17 cellular contexts compared by ENCODE assay signal in genomic region chr16:66107661-66108060, GRCh38.
DNase-seq lines count a peak whose midpoint lies in the region; TF ChIP-seq lines count a peak whose summit lies in the region.
"Had no signal": no experiment of that assay in that cellular context is flagged by ENCODE, and none has a peak within 500 bp of the region (broad histone marks: within the 10 kb centered on the region; RNA-seq: fewer than 3 reads in every experiment).

No MANE protein-coding gene starts in this region.

- no peaks in the 10 kb centered on the region for H3K36me3 ChIP-seq in smooth muscle cell (ENCODE audit: low read depth)
- H3K36me3 ChIP-seq: heart right ventricle, right atrium auricular region, suprapubic skin had no signal

- no peaks in the 10 kb centered on the region for H3K79me2 ChIP-seq in smooth muscle cell (ENCODE audit: low read depth)

- 4% methylated on average over 1 of the region's 1 CpG for WGBS in smooth muscle cell (ENCODE audit: low lambda C conversion rate)

- H3K4me2 ChIP-seq in smooth muscle cell: peak overlapping the region; percentile 57

- no peak overlapping the region for H3K27ac ChIP-seq in RWPE1
- H3K27ac ChIP-seq in smooth muscle cell (ENCODE audit: low read depth): peak overlapping the region; percentile 83
- H3K27ac ChIP-seq: epithelial cell of prostate, right atrium auricular region, suprapubic skin had no signal

- no peaks in the 10 kb centered on the region for H3K9me3 ChIP-seq in smooth muscle cell (replicated peaks; ENCODE audit: low read depth)
- H3K9me3 ChIP-seq: heart right ventricle, right atrium auricular region, suprapubic skin had no signal

- TF ChIP-seq CTCF in RWPE1 (conservative IDR thresholded peaks at IDR 0.05; ENCODE audit: low read depth) (no peak), smooth muscle cell (IDR thresholded peaks at IDR 0.05; ENCODE audit: borderline replicate concordance, insufficient read depth, poor library complexity, severe bottlenecking) (no peak)

- CTCF ChIA-PET in RWPE1 (lab: Yijun Ruan, JAX): no interaction called here

- no peaks in the 10 kb centered on the region for H3K4me1 ChIP-seq in smooth muscle cell (ENCODE audit: low read depth)
- H3K4me1 ChIP-seq: suprapubic skin had no signal

- DNase-seq in EL (peak; percentile 73), RWPE1 (ENCODE audit: low spot score) (peak; percentile 55), fibroblast of peridontal ligament (ENCODE audit: extremely low read depth) (peak; percentile 41), smooth muscle cell (lab: John Stamatoyannopoulos, UW; ENCODE audit: unreplicated experiment) (no peak), SKM-1 treated with dmso at 0.1 percent for 144 hours (lab: John Stamatoyannopoulos, UW; ENCODE audit: unreplicated experiment) (no peak), pons (ENCODE audit: low spot score) (no peak)
- no peak for DNase-seq in activated CD8-positive, alpha-beta memory T cell treated with anti-CD3 and anti-CD28 coated beads for 24 hours
- DNase-seq: amygdala; CD4-positive, alpha-beta T cell; DND-41; heart right ventricle; NCI-H1694 treated with DMSO at 0.1 percent for 48 hours; NCI-H446; SHP77 treated with DMSO at 0.1 percent for 48 hours had no signal

- no peaks in the 10 kb centered on the region for H3K27me3 ChIP-seq in smooth muscle cell (ENCODE audit: low read depth)
- H3K27me3 ChIP-seq: heart right ventricle, right atrium auricular region, suprapubic skin had no signal

- no peak overlapping the region for H3K4me3 ChIP-seq in smooth muscle cell
- H3K4me3 ChIP-seq: heart right ventricle, right atrium auricular region, suprapubic skin had no signal

- peaks cover 7% of the 10 kb centered on the region for H3F3A ChIP-seq in smooth muscle cell (ENCODE audit: low read depth)

- H3K9ac ChIP-seq in smooth muscle cell (ENCODE audit: low read depth): peak overlapping the region; percentile 13

- H2AFZ ChIP-seq in smooth muscle cell (ENCODE audit: low read depth): peak overlapping the region; percentile 37

- POLR2A ChIA-PET in RWPE1 (lab: Yijun Ruan, JAX; ENCODE audit: low non-redundant PET): no interaction called here

- no peaks in the 10 kb centered on the region for H4K20me1 ChIP-seq in smooth muscle cell (ENCODE audit: low read depth)

Comparison
In these comparisons a context has a peak if more than half of its experiments do, and no peak if none do; other contexts are left out.
1. DNase-seq: peak in EL (single experiment), RWPE1 (single experiment) and fibroblast of peridontal ligament (single experiment); none in smooth muscle cell (single experiment), activated CD8-positive, alpha-beta memory T cell treated with anti-CD3 and anti-CD28 coated beads for 24 hours (single experiment), SKM-1 treated with dmso at 0.1 percent for 144 hours (single experiment) and pons (single experiment).